8 cellular contexts compared by ENCODE assay signal in genomic region chr20:63657937-63658748, GRCh38. TPM values are rescaled to one million over a fixed set of nuclear protein-coding genes. Genes with fewer than 3 reads are reported as not detected.
A peak's percentile ranks its signal among the peaks of the same experiment; 100 is the strongest.
DNase-seq lines count a peak whose midpoint lies in the region; ATAC-seq and TF ChIP-seq lines count a peak whose summit lies in the region.

RTEL1 (plus strand) TSS chr20:63658312; CDS start chr20:63659403, 1,091 bp downstream.

- peak within 1 kb of the TSS; percentile 60 to 98 (median 92) for H3K27ac ChIP-seq in dorsolateral prefrontal cortex
- H3K27ac ChIP-seq in liver (ENCODE audit: low read depth in 1 of 2, low read length in 2 of 2): peak within 1 kb of the TSS; percentile 88 to 90

- H3K4me3 Mint-ChIP-seq in CD14-positive monocyte: peak within 1 kb of the TSS; percentile 95 to 96

- intact Hi-C loops in CD14-positive monocyte (cut with micrococcal nuclease): loop anchor here (2.0 to 5.0 kb wide), 3 partner anchors 49 to 84 kb away; partner anchors contain the start of genes ZGPAT (in 2 of the 2) and ARFRP1 (in 1 of the 2)
- intact Hi-C loops in dorsolateral prefrontal cortex (cut with DNase I): loop anchor here (1.0 to 5.0 kb wide), 5 partner anchors 31 to 298 kb away; partner anchors contain the start of genes UCKL1 (in 2 of the 2), ZGPAT (in 2 of the 2), ARFRP1 (in 1 of the 2) and GMEB2 (in 1 of the 2)

- no peaks in the 10 kb centered on the region for H3K27me3 ChIP-seq in dorsolateral prefrontal cortex
- no peaks in the 10 kb centered on the region for H3K27me3 ChIP-seq in liver (ENCODE audit: control insufficient read depth in 4 of 4, insufficient read depth in 4 of 4, low read length in 3 of 4)

- TF ChIP-seq RAD21 in liver (IDR thresholded peaks at IDR 0.05): peak in 1 of 2 donors; percentile 16

- peaks cover 29 to 31% of the 10 kb centered on the region in 2 donors for H3K36me3 Mint-ChIP-seq in CD14-positive monocyte

- peak within 1 kb of the TSS; percentile 59 to 61 for H3K9ac ChIP-seq in liver (ENCODE audit: low read depth in 1 of 2, low read length in 2 of 2)

- H3K27ac Mint-ChIP-seq in CD14-positive monocyte: peak within 1 kb of the TSS; percentile 90 to 98 (median 95)

- H3K36me3 ChIP-seq in liver (ENCODE audit: control insufficient read depth in 4 of 4, insufficient read depth in 3 of 4, low read depth in 1 of 4, low read length in 3 of 4): peaks cover 0 to 15% (median 6%) of the 10 kb centered on the region in 4 donors

- DNase-seq in CD14-positive monocyte (ENCODE audit: low spot score): peak; percentile 87
- DNase-seq in NCI-H82 (lab: John Stamatoyannopoulos, UW): peak; percentile 93
- peak; percentile 90 to 92 for DNase-seq in activated CD4-positive, alpha-beta T cell treated with anti-CD3 and anti-CD28 coated beads, Interleukin-2, amount 50 U/mL, for 48 hours
- peak; percentile 83 to 96 (median 91) for DNase-seq in dorsolateral prefrontal cortex
- DNase-seq in stimulated activated CD4-positive, alpha-beta T cell treated with anti-CD3 and anti-CD28 coated beads, Interleukin-4, amount 100 ng/mL, for 24 hours: peak; percentile 90

- H3K9me3 Mint-ChIP-seq in CD14-positive monocyte: peaks cover 0 to 1% (median 0%) of the 10 kb centered on the region in 7 donors

- TF ChIP-seq CTCF in CD14-positive monocyte (IDR thresholded peaks at IDR 0.05): no peak
- TF ChIP-seq CTCF in dorsolateral prefrontal cortex (IDR thresholded peaks at IDR 0.05 in 54 of 56, conservative IDR thresholded peaks at IDR 0.05 in 2 of 56; ENCODE audit: low read depth in 1 of 56, partially characterized antibody in 56 of 56): peak in 31 of 56 donors; percentile 6 to 51 (median 33)
- no peak for TF ChIP-seq CTCF in liver (IDR thresholded peaks at IDR 0.05; ENCODE audit: low read depth, low read length, missing input control)

- H3K4me1 Mint-ChIP-seq in CD14-positive monocyte: peaks cover 35% of the 10 kb centered on the region

- H3K9me3 ChIP-seq in liver (ENCODE audit: control insufficient read depth in 4 of 4, low read length in 3 of 4): no peaks in the 10 kb centered on the region

- peak within 1 kb of the TSS; percentile 61 to 98 (median 84) for H3K4me3 ChIP-seq in dorsolateral prefrontal cortex
- H3K4me3 ChIP-seq in liver (ENCODE audit: low read depth in 1 of 3, low read length in 3 of 3): peak within 1 kb of the TSS; percentile 63 to 88 (median 81)

- ATAC-seq in GM19395 (IDR thresholded peaks at IDR 0.05; ENCODE audit: unreplicated experiment) (peak; percentile 84), HG03558 (IDR thresholded peaks at IDR 0.05; ENCODE audit: extremely low read depth, unreplicated experiment) (peak; percentile 78)

- H3K4me1 ChIP-seq in liver (ENCODE audit: control insufficient read depth in 4 of 4, insufficient read depth in 4 of 4, low read length in 3 of 4): peaks cover 3 to 24% (median 17%) of the 10 kb centered on the region in 4 donors

- WGBS in liver: 3% methylated on average over 73 of the region's 73 CpGs

- peaks cover 5 to 15% (median 12%) of the 10 kb centered on the region in 3 donors for H3K27me3 Mint-ChIP-seq in CD14-positive monocyte (ENCODE audit: low read depth in 3 of 3)

TF ChIP-seq in liver, 16 proteins besides CTCF, POLR2A, EP300 and RAD21:
- TF ChIP-seq, protein P1, sequence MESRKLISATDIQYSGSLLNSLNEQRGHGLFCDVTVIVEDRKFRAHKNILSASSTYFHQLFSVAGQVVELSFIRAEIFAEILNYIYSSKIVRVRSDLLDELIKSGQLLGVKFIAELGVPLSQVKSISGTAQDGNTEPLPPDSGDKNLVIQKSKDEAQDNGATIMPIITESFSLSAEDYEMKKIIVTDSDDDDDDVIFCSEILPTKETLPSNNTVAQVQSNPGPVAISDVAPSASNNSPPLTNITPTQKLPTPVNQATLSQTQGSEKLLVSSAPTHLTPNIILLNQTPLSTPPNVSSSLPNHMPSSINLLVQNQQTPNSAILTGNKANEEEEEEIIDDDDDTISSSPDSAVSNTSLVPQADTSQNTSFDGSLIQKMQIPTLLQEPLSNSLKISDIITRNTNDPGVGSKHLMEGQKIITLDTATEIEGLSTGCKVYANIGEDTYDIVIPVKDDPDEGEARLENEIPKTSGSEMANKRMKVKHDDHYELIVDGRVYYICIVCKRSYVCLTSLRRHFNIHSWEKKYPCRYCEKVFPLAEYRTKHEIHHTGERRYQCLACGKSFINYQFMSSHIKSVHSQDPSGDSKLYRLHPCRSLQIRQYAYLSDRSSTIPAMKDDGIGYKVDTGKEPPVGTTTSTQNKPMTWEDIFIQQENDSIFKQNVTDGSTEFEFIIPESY (IDR thresholded peaks at IDR 0.05): no peak
- TF ChIP-seq SP1 (IDR thresholded peaks at IDR 0.05): peak; percentile 62
- peak; percentile 78 for TF ChIP-seq YY1 (IDR thresholded peaks at IDR 0.05)
- TF ChIP-seq RXRA (IDR thresholded peaks at IDR 0.05): peak in 1 of 2 donors; percentile 46
- TF ChIP-seq REST (IDR thresholded peaks at IDR 0.05): peak; percentile 76
- no peak for TF ChIP-seq FOXA2 (IDR thresholded peaks at IDR 0.05)
- peak; percentile 15 to 76 for TF ChIP-seq EGR1 (IDR thresholded peaks at IDR 0.05; ENCODE audit: low read depth in 2 of 2)
- TF ChIP-seq NR2F2 (IDR thresholded peaks at IDR 0.05): peak; percentile 68
- peak; percentile 8 for TF ChIP-seq FOXA1 (IDR thresholded peaks at IDR 0.05)
- TF ChIP-seq GABPA (IDR thresholded peaks at IDR 0.05 in 1 of 2, conservative IDR thresholded peaks at IDR 0.05 in 1 of 2): peak; percentile 97 to 99
- no peak for TF ChIP-seq ATF3 (IDR thresholded peaks at IDR 0.05)
- no peak for TF ChIP-seq TAF1 (conservative IDR thresholded peaks at IDR 0.05)
TF ChIP-seq in liver: peak in this region for 8.

RNA-seq across cellular contexts. Expression of gene RTEL1, which starts in this region (rescaled TPM):
- polyA plus RNA-seq in CD14-positive monocyte (1 to 10 TPM; 1.0 to 4.8 TPM), liver (1 to 10 TPM; 3.7 to 4.3 TPM)
- total RNA-seq in dorsolateral prefrontal cortex (10 to 100 TPM; 24.4 to 94.5 (median 44.5) TPM), liver (10 to 100 TPM; 10.4 to 16.9 TPM)

Comparison
In these comparisons a context has a peak if more than half of its experiments do, and no peak if none do; other contexts are left out.
1. Peak in every context shown above with its lines: DNase-seq, ATAC-seq, H3K4me3 ChIP-seq and H3K27ac ChIP-seq.
2. CTCF ChIP-seq: peak in dorsolateral prefrontal cortex (31 of 56); none in CD14-positive monocyte (single experiment) and liver (single experiment).